Comparison of ENCODE assay signal across 13 cellular contexts in genomic region chr17:28610372-28610771, GRCh38. TPM values are rescaled to one million over a fixed set of nuclear protein-coding genes. Genes with fewer than 3 reads are reported as not detected.
DNase-seq lines count a peak whose midpoint lies in the region; ATAC-seq and TF ChIP-seq lines count a peak whose summit lies in the region.
"Had no signal": no experiment of that assay in that cellular context is flagged by ENCODE, and none has a peak within 500 bp of the region (broad histone marks: within the 10 kb centered on the region; RNA-seq: fewer than 3 reads in every experiment).

No MANE protein-coding gene starts in this region.

- no peaks in the 10 kb centered on the region for H3K9me3 Mint-ChIP-seq in activated T-cell treated with anti-CD3 and anti-CD28 coated beads, Interleukin-2, amount 50 U/mL, for 72 hours
- H3K9me3 Mint-ChIP-seq in IgD-negative memory B cell (no peaks in the 10 kb centered on the region), endothelial cell (ENCODE audit: unreplicated experiment) (no peaks in the 10 kb centered on the region)
- no peaks in the 10 kb centered on the region for H3K9me3 Mint-ChIP-seq in stimulated activated effector memory CD8-positive, alpha-beta T cell treated with anti-CD3 and anti-CD28 coated beads, Interleukin-12 subunit alpha, Interleukin-12 subunit beta, amount 100 ng/mL, for 72 hours

- TF ChIP-seq CTCF in endothelial cell (IDR thresholded peaks at IDR 0.05; ENCODE audit: unreplicated experiment): no peak

- no peak for DNase-seq in activated T-cell treated with anti-CD3 and anti-CD28 coated beads, Interleukin-2, amount 50 U/mL, for 72 hours
- DNase-seq in activated T-cell treated with anti-CD3 and anti-CD28 coated beads, Interleukin-2, amount 50 U/mL, for 48 hours: no peak
- DNase-seq in endothelial cell (ENCODE audit: low spot score): no peak
- DNase-seq in stimulated activated effector memory CD8-positive, alpha-beta T cell treated with anti-CD3 and anti-CD28 coated beads, Interleukin-12 subunit alpha, Interleukin-12 subunit beta, amount 100 ng/mL, for 72 hours (ENCODE audit: low spot score in 2 of 2): no peak
- DNase-seq: DMS53, KG1, NCI-H1436, NCI-H2029, NCI-H2171, NCI-H748 treated with DMSO at 0.1 percent for 48 hours had no signal

- peaks cover 4% of the 10 kb centered on the region for H3K4me1 Mint-ChIP-seq in activated T-cell treated with anti-CD3 and anti-CD28 coated beads, Interleukin-2, amount 50 U/mL, for 72 hours (ENCODE audit: low read depth)
- peaks cover 8 to 19% (median 13%) of the 10 kb centered on the region in 3 donors for H3K4me1 Mint-ChIP-seq in IgD-negative memory B cell
- peaks cover 27% of the 10 kb centered on the region for H3K4me1 Mint-ChIP-seq in endothelial cell (ENCODE audit: unreplicated experiment)
- no peaks in the 10 kb centered on the region for H3K4me1 Mint-ChIP-seq in stimulated activated effector memory CD8-positive, alpha-beta T cell treated with anti-CD3 and anti-CD28 coated beads, Interleukin-12 subunit alpha, Interleukin-12 subunit beta, amount 100 ng/mL, for 72 hours

- H3K27ac Mint-ChIP-seq in activated T-cell treated with anti-CD3 and anti-CD28 coated beads, Interleukin-2, amount 50 U/mL, for 72 hours: peak overlapping the region; percentile 9
- H3K27ac Mint-ChIP-seq in IgD-negative memory B cell (peak overlapping the region in 2 of 3 donors; percentile 29 to 92), endothelial cell (ENCODE audit: unreplicated experiment) (no peak overlapping the region)
- H3K27ac Mint-ChIP-seq in stimulated activated effector memory CD8-positive, alpha-beta T cell treated with anti-CD3 and anti-CD28 coated beads, Interleukin-12 subunit alpha, Interleukin-12 subunit beta, amount 100 ng/mL, for 72 hours: peak overlapping the region; percentile 48

- H3K27me3 Mint-ChIP-seq in activated T-cell treated with anti-CD3 and anti-CD28 coated beads, Interleukin-2, amount 50 U/mL, for 72 hours (ENCODE audit: low read depth): no peaks in the 10 kb centered on the region
- no peaks in the 10 kb centered on the region for H3K27me3 Mint-ChIP-seq in IgD-negative memory B cell
- peaks cover 4% of the 10 kb centered on the region for H3K27me3 Mint-ChIP-seq in endothelial cell (ENCODE audit: unreplicated experiment)

- H3K4me3 Mint-ChIP-seq in activated T-cell treated with anti-CD3 and anti-CD28 coated beads, Interleukin-2, amount 50 U/mL, for 72 hours: no peak overlapping the region
- H3K4me3 Mint-ChIP-seq in IgD-negative memory B cell (peak overlapping the region in 1 of 4 donors; percentile 28), endothelial cell (ENCODE audit: unreplicated experiment) (peak overlapping the region; percentile 21)
- H3K4me3 Mint-ChIP-seq in stimulated activated effector memory CD8-positive, alpha-beta T cell treated with anti-CD3 and anti-CD28 coated beads, Interleukin-12 subunit alpha, Interleukin-12 subunit beta, amount 100 ng/mL, for 72 hours: no peak overlapping the region

- no peak for ATAC-seq in activated T-cell treated with anti-CD3 and anti-CD28 coated beads, Interleukin-2, amount 50 U/mL, for 72 hours (replicated peaks in 1 of 2)
- ATAC-seq in stimulated activated effector memory CD8-positive, alpha-beta T cell treated with anti-CD3 and anti-CD28 coated beads, Interleukin-12 subunit alpha, Interleukin-12 subunit beta, amount 100 ng/mL, for 72 hours: no peak
- ATAC-seq in HG03045 (IDR thresholded peaks at IDR 0.05; ENCODE audit: unreplicated experiment): no peak
- no peak for ATAC-seq in HG02623 (IDR thresholded peaks at IDR 0.05; ENCODE audit: unreplicated experiment)

- peaks cover 3 to 18% of the 10 kb centered on the region in 2 donors for H3K36me3 Mint-ChIP-seq in activated T-cell treated with anti-CD3 and anti-CD28 coated beads, Interleukin-2, amount 50 U/mL, for 72 hours (ENCODE audit: insufficient read depth in 2 of 2)
- peaks cover 1% of the 10 kb centered on the region for H3K36me3 Mint-ChIP-seq in IgD-negative memory B cell
- peaks cover 43% of the 10 kb centered on the region for H3K36me3 Mint-ChIP-seq in endothelial cell (ENCODE audit: low read depth, unreplicated experiment)
- peaks cover 85% of the 10 kb centered on the region for H3K36me3 Mint-ChIP-seq in stimulated activated effector memory CD8-positive, alpha-beta T cell treated with anti-CD3 and anti-CD28 coated beads, Interleukin-12 subunit alpha, Interleukin-12 subunit beta, amount 100 ng/mL, for 72 hours

RNA-seq across cellular contexts. Expression of gene RSKR, which starts 3.6 kb away (rescaled TPM):
- total RNA-seq in activated T-cell treated with anti-CD3 and anti-CD28 coated beads, Interleukin-2, amount 50 U/mL, for 72 hours: 10 to 100 TPM; 25.1 to 33.4 TPM
- polyA plus RNA-seq in IgD-negative memory B cell: 0.11 TPM
- 25.1 TPM for total RNA-seq in endothelial cell (ENCODE audit: unreplicated experiment)

RNA-seq across cellular contexts. Expression of gene SPAG5, which starts 11.5 kb away (rescaled TPM):
- 100 to 1,000 TPM; 134 to 141 TPM for total RNA-seq in activated T-cell treated with anti-CD3 and anti-CD28 coated beads, Interleukin-2, amount 50 U/mL, for 72 hours
- 2.2 TPM for polyA plus RNA-seq in IgD-negative memory B cell
- total RNA-seq in endothelial cell (ENCODE audit: unreplicated experiment): 28.5 TPM

RNA-seq across cellular contexts. Expression of gene ALDOC, which starts 33.7 kb away (rescaled TPM):
- 10 to 100 TPM; 23.1 to 40.0 TPM for total RNA-seq in activated T-cell treated with anti-CD3 and anti-CD28 coated beads, Interleukin-2, amount 50 U/mL, for 72 hours
- polyA plus RNA-seq in IgD-negative memory B cell: 28.0 TPM
- 18.3 TPM for total RNA-seq in endothelial cell (ENCODE audit: unreplicated experiment)

RNA-seq across cellular contexts. Expression of gene BLTP2, which starts 34.6 kb away (rescaled TPM):
- total RNA-seq in activated T-cell treated with anti-CD3 and anti-CD28 coated beads, Interleukin-2, amount 50 U/mL, for 72 hours: 100 to 1,000 TPM; 109 TPM
- polyA plus RNA-seq in IgD-negative memory B cell: 41.4 TPM
- total RNA-seq in endothelial cell (ENCODE audit: unreplicated experiment): 203 TPM

RNA-seq across cellular contexts. Expression of gene PIGS, which starts 39.0 kb away (rescaled TPM):
- total RNA-seq in activated T-cell treated with anti-CD3 and anti-CD28 coated beads, Interleukin-2, amount 50 U/mL, for 72 hours: 10 to 100 TPM; 46.3 to 53.5 TPM
- polyA plus RNA-seq in IgD-negative memory B cell: 48.4 TPM
- total RNA-seq in endothelial cell (ENCODE audit: unreplicated experiment): 53.6 TPM
